In genomic region chr13:36430247-36431203, GRCh38 we compare ENCODE assay signal across 10 cellular contexts. TPM values are rescaled to one million over a fixed set of nuclear protein-coding genes. Genes with fewer than 3 reads are reported as not detected.
DNase-seq lines count a peak whose midpoint lies in the region; ATAC-seq and TF ChIP-seq lines count a peak whose summit lies in the region.
"Had no signal": no experiment of that assay in that cellular context is flagged by ENCODE, and none has a peak within 500 bp of the region (broad histone marks: within the 10 kb centered on the region; RNA-seq: fewer than 3 reads in every experiment).

No MANE protein-coding gene starts in this region.

- no peak overlapping the region for H3K27ac Mint-ChIP-seq in Calu3 (ENCODE audit: unreplicated experiment)
- no peak overlapping the region for H3K27ac Mint-ChIP-seq in T-helper 17 cell

- no peak overlapping the region for H3K4me3 Mint-ChIP-seq in Calu3 (ENCODE audit: low read depth, unreplicated experiment)
- no peak overlapping the region for H3K4me3 Mint-ChIP-seq in T-helper 17 cell

- DNase-seq in DMS53 (lab: John Stamatoyannopoulos, UW) (peak; percentile 42), DMS53 treated with DMSO at 0.1 percent for 48 hours (lab: John Stamatoyannopoulos, UW; ENCODE audit: unreplicated experiment) (no peak), astrocyte of the hippocampus (ENCODE audit: low read depth, low spot score) (peak; percentile 49), Calu3 (no peak), GM03348 (ENCODE audit: low spot score) (no peak), T-helper 17 cell (no peak)
- DNase-seq: hippocampal formation, NCI-H2171 treated with DMSO at 0.1 percent for 48 hours had no signal

- no TSS peak for BruUV-seq in Calu3 (replicated peaks; lab: Mats Ljungman, UMichigan)

- ATAC-seq in T-helper 17 cell, result no peak

- H3K4me1 ChIP-seq in iPS-20b (ENCODE audit: insufficient read depth, low read length) (0 out of 2 replicates have a peak, but pooled peaks cover 5% of the 10 kb centered on the region), skeletal muscle tissue (ENCODE audit: control insufficient read depth in 3 of 3, insufficient read depth in 3 of 3, low read length in 3 of 3) (peaks cover 14 to 25% (median 20%) of the 10 kb centered on the region in 3 donors)

- peak overlapping the region; percentile 33 for H3K4me3 ChIP-seq in iPS-20b (ENCODE audit: low read length)
- H3K4me3 ChIP-seq in skeletal muscle tissue (ENCODE audit: low read length in 3 of 3), result peak overlapping the region in 2 of 3 donors; percentile 6 to 40

- no peak overlapping the region for H3K9ac ChIP-seq in iPS-20b (ENCODE audit: low read depth, low read length)
- H3K9ac ChIP-seq in skeletal muscle tissue (ENCODE audit: low read depth in 1 of 3, low read length in 3 of 3), result no peak overlapping the region

- H3K4me1 Mint-ChIP-seq in Calu3 (ENCODE audit: low read depth, unreplicated experiment), result peaks cover 8% of the 10 kb centered on the region
- no peaks in the 10 kb centered on the region for H3K4me1 Mint-ChIP-seq in T-helper 17 cell

- CTCF ChIA-PET in Calu3 (lab: Charles Lee), result interaction anchor here (0.6 kb wide), 1 partner anchor 125 kb away, joined by 3 read pairs; no protein-coding TSS in a partner anchor

- H3K27ac ChIP-seq in iPS-20b (ENCODE audit: low read length), result no peak overlapping the region
- H3K27ac ChIP-seq in skeletal muscle tissue (ENCODE audit: low read depth, low read length), result no peak overlapping the region

- intact Hi-C loops in Calu3 (cut with micrococcal nuclease; ENCODE audit: unreplicated experiment), result no loop called here

- TF ChIP-seq CTCF in Calu3 (IDR thresholded peaks at IDR 0.05; ENCODE audit: unreplicated experiment), result no peak

- no peaks in the 10 kb centered on the region for H3K9me3 ChIP-seq in iPS-20b (ENCODE audit: insufficient read depth, low read depth, low read length)
- H3K9me3 ChIP-seq in skeletal muscle tissue (ENCODE audit: control insufficient read depth in 3 of 3, low read length in 3 of 3), result peaks cover 0 to 3% (median 0%) of the 10 kb centered on the region in 3 donors
- H3K9me3 ChIP-seq in T-helper 17 cell (ENCODE audit: control insufficient read depth, low read length, poor library complexity, severe bottlenecking), result no peaks in the 10 kb centered on the region

- H3K27me3 Mint-ChIP-seq in Calu3 (ENCODE audit: unreplicated experiment), result no peaks in the 10 kb centered on the region
- H3K27me3 Mint-ChIP-seq in T-helper 17 cell, result peaks cover 61% of the 10 kb centered on the region

- H3K36me3 Mint-ChIP-seq in Calu3 (ENCODE audit: insufficient read depth, unreplicated experiment), result no peaks in the 10 kb centered on the region
- peaks cover 7% of the 10 kb centered on the region for H3K36me3 Mint-ChIP-seq in T-helper 17 cell (ENCODE audit: low read depth)

- H3K27me3 ChIP-seq in iPS-20b (ENCODE audit: insufficient read depth, low read length) (peaks cover 62% of the 10 kb centered on the region), skeletal muscle tissue (ENCODE audit: control insufficient read depth in 3 of 3, insufficient read depth in 3 of 3, low read length in 3 of 3) (peaks cover 31 to 33% (median 32%) of the 10 kb centered on the region in 3 donors)

- H3K36me3 ChIP-seq in iPS-20b (ENCODE audit: insufficient read depth, low read depth, low read length) (no peaks in the 10 kb centered on the region), skeletal muscle tissue (ENCODE audit: control insufficient read depth in 3 of 3, insufficient read depth in 3 of 3, low read length in 3 of 3) (no peaks in the 10 kb centered on the region)

- H3K9me3 Mint-ChIP-seq in Calu3 (ENCODE audit: low read depth, unreplicated experiment), result no peaks in the 10 kb centered on the region

RNA-seq across cellular contexts. Expression of gene CCNA1, which starts 1.8 kb away (rescaled TPM):
- 0.52 TPM for total RNA-seq in skeletal muscle tissue
- not detected in 2 replicates for total RNA-seq in Calu3 (2022)
- total RNA-seq in T-helper 17 cell, result not detected

Comparison
In these comparisons a context has a peak if more than half of its experiments do, and no peak if none do; other contexts are left out.
1. DNase-seq: peak in DMS53 (single experiment) and astrocyte of the hippocampus (single experiment); none in DMS53 treated with DMSO at 0.1 percent for 48 hours (single experiment), Calu3 (single experiment), GM03348 (single experiment) and T-helper 17 cell (0 of 3).